ENCODE assay signal across 1 cellular context in genomic region chr15:60363024-60363674, GRCh38.
A peak's percentile ranks its signal among the peaks of the same experiment; 100 is the strongest.
TF ChIP-seq lines count a peak whose summit lies in the region.

No MANE protein-coding gene starts in this region.

TF ChIP-seq in K562, 482 proteins besides CTCF, POLR2A, EP300 and RAD21 (continued from another document):
- TF ChIP-seq, protein P1, sequence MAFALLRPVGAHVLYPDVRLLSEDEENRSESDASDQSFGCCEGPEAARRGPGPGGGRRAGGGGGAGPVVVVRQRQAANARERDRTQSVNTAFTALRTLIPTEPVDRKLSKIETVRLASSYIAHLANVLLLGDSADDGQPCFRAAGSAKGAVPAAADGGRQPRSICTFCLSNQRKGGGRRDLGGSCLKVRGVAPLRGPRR (CRISPR knock-in tag; IDR thresholded peaks at IDR 0.05), result no peak
- TF ChIP-seq CBX8 (IDR thresholded peaks at IDR 0.05; ENCODE audit: borderline replicate concordance, extremely low read depth, low read depth, low read length, poor library complexity, severe bottlenecking), result no peak
- TF ChIP-seq MECOM (CRISPR knock-in tag; IDR thresholded peaks at IDR 0.05), result no peak
- no peak for TF ChIP-seq MNT (conservative IDR thresholded peaks at IDR 0.05)
- 0 out of 2 replicates have a peak, but pooled peaks have one; percentile 60 for TF ChIP-seq FOSL1 (tag; conservative IDR thresholded peaks at IDR 0.05)
- TF ChIP-seq PHB2 (IDR thresholded peaks at IDR 0.05; ENCODE audit: low read depth), result no peak
- TF ChIP-seq ZNF589 (CRISPR knock-in tag; IDR thresholded peaks at IDR 0.05; ENCODE audit: low read depth), result no peak
- no peak for TF ChIP-seq ILF3 (IDR thresholded peaks at IDR 0.05; ENCODE audit: borderline replicate concordance)
- no peak for TF ChIP-seq SP1 (CRISPR knock-in tag; IDR thresholded peaks at IDR 0.05)
- TF ChIP-seq ZFX (CRISPR knock-in tag; IDR thresholded peaks at IDR 0.05), result no peak
- TF ChIP-seq BRD9 (IDR thresholded peaks at IDR 0.05; ENCODE audit: low read depth, partially characterized antibody), result no peak
- TF ChIP-seq ZNF384 (IDR thresholded peaks at IDR 0.05; ENCODE audit: low read depth, low read length), result peak; percentile 46; the same call in 1 of the 2 replicates
- TF ChIP-seq, protein P2, sequence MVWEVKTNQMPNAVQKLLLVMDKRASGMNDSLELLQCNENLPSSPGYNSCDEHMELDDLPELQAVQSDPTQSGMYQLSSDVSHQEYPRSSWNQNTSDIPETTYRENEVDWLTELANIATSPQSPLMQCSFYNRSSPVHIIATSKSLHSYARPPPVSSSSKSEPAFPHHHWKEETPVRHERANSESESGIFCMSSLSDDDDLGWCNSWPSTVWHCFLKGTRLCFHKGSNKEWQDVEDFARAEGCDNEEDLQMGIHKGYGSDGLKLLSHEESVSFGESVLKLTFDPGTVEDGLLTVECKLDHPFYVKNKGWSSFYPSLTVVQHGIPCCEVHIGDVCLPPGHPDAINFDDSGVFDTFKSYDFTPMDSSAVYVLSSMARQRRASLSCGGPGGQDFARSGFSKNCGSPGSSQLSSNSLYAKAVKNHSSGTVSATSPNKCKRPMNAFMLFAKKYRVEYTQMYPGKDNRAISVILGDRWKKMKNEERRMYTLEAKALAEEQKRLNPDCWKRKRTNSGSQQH (CRISPR knock-in tag; IDR thresholded peaks at IDR 0.05), result no peak
